In genomic region chr1:6045561-6045960, GRCh38 we compare ENCODE assay signal across 1 cellular context.
TF ChIP-seq lines count a peak whose summit lies in the region.

KCNAB2 (plus strand) TSS chr1:6045888; CDS start chr1:6051537, 5,649 bp downstream.

TF ChIP-seq in K562, 482 proteins besides CTCF, POLR2A, EP300 and RAD21 (continued from another document):
- TF ChIP-seq, protein P1, sequence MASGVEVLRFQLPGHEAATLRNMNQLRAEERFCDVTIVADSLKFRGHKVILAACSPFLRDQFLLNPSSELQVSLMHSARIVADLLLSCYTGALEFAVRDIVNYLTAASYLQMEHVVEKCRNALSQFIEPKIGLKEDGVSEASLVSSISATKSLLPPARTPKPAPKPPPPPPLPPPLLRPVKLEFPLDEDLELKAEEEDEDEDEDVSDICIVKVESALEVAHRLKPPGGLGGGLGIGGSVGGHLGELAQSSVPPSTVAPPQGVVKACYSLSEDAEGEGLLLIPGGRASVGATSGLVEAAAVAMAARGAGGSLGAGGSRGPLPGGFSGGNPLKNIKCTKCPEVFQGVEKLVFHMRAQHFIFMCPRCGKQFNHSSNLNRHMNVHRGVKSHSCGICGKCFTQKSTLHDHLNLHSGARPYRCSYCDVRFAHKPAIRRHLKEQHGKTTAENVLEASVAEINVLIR (CRISPR knock-in tag; IDR thresholded peaks at IDR 0.05): no peak
- no peak for TF ChIP-seq ZNF134 (CRISPR knock-in tag; conservative IDR thresholded peaks at IDR 0.05)
- no peak for TF ChIP-seq ZNF217 (CRISPR knock-in tag; IDR thresholded peaks at IDR 0.05)
- no peak for TF ChIP-seq CREB5 (CRISPR knock-in tag; IDR thresholded peaks at IDR 0.05)
- no peak for TF ChIP-seq ZNF140 (CRISPR knock-in tag; IDR thresholded peaks at IDR 0.05)
- no peak for TF ChIP-seq NR2C2 (CRISPR knock-in tag; IDR thresholded peaks at IDR 0.05)
- TF ChIP-seq NR2C2 (tag; IDR thresholded peaks at IDR 0.05): peak; percentile 13; the same call in 1 of the 2 replicates
- TF ChIP-seq ELK1 (CRISPR knock-in tag; IDR thresholded peaks at IDR 0.05): no peak
- TF ChIP-seq, protein P2, sequence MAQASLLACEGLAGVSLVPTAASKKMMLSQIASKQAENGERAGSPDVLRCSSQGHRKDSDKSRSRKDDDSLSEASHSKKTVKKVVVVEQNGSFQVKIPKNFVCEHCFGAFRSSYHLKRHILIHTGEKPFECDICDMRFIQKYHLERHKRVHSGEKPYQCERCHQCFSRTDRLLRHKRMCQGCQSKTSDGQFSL (CRISPR knock-in tag; IDR thresholded peaks at IDR 0.05): no peak
- TF ChIP-seq, protein P2 (tag; IDR thresholded peaks at IDR 0.05): no peak
- TF ChIP-seq U2AF1 (optimal IDR thresholded peaks at IDR 0.05; ENCODE audit: low read depth, low read length): no peak
TF ChIP-seq in K562: peak in this region for 2.
